ENCODE assay signal across 12 cellular contexts in genomic region chr11:69350596-69350995, GRCh38. TPM values are rescaled to one million over a fixed set of nuclear protein-coding genes. Genes with fewer than 3 reads are reported as not detected.
"Had no signal": no experiment of that assay in that cellular context is flagged by ENCODE, and none has a peak within 500 bp of the region (broad histone marks: within the 10 kb centered on the region; RNA-seq: fewer than 3 reads in every experiment).

No MANE protein-coding gene starts in this region.

- H3K27ac ChIP-seq: dorsolateral prefrontal cortex, hepatocyte, transverse colon had no signal

- H3K36me3 ChIP-seq: transverse colon had no signal

- DNase-seq: activated effector memory CD4-positive, alpha-beta T cell treated with anti-CD3 and anti-CD28 coated beads, Interleukin-2, amount 50 U/mL, for 16 hours; activated T-cell treated with anti-CD3 and anti-CD28 coated beads, Interleukin-2, amount 50 U/mL, for 1 hour; amygdala; dorsolateral prefrontal cortex; retina; stimulated activated CD4-positive, alpha-beta T cell treated with anti-CD3 and anti-CD28 coated beads, Interleukin-1b, Interleukin-23, amount 100 ng/mL, for 48 hours; transverse colon had no signal

- FAIRE-seq: bronchial epithelial cell had no signal

- H3K79me2 ChIP-seq: hepatocyte had no signal

- H3K4me3 ChIP-seq: dorsolateral prefrontal cortex, hepatocyte, transverse colon had no signal

- H2AFZ ChIP-seq: hepatocyte had no signal

- ATAC-seq: activated CD4-positive, CD25-positive, alpha-beta regulatory T cell treated with anti-CD3 and anti-CD28 coated beads, Interleukin-2, amount 50 U/mL, for 24 hours; activated naive CD4-positive, alpha-beta T cell treated with anti-CD3 and anti-CD28 coated beads, Interleukin-2, amount 50 U/mL, for 72 hours; stimulated activated memory B cell treated with anti-CD40 and anti-IgM and Interleukin-4, amounts not matched to agents 10 μg/mL and 1 μg/mL and 100 μg/mL, for 72 hours had no signal

- H3K4me2 ChIP-seq: hepatocyte had no signal

- H3K27me3 ChIP-seq: hepatocyte, transverse colon had no signal

RNA-seq across cellular contexts. Expression of gene MYEOV, which starts 56.6 kb away (rescaled TPM):
- total RNA-seq: activated naive CD4-positive, alpha-beta T cell treated with anti-CD3 and anti-CD28 coated beads, Interleukin-2, amount 50 U/mL, for 72 hours; hepatocyte had no signal
- polyA plus RNA-seq: hepatocyte had no signal
